In genomic region chr12:129179941-129180340, GRCh38 we compare ENCODE assay signal across 8 cellular contexts.
"Had no signal": no experiment of that assay in that cellular context is flagged by ENCODE, and none has a peak within 500 bp of the region (broad histone marks: within the 10 kb centered on the region; RNA-seq: fewer than 3 reads in every experiment).

No MANE protein-coding gene starts in this region.

- H3K36me3 ChIP-seq: HAP-1 had no signal

- H3K4me1 ChIP-seq: HAP-1 had no signal

- ATAC-seq: HCT116, HepG2 had no signal

- H3K4me3 ChIP-seq: GM23248, HAP-1 had no signal

- H3K9me3 ChIP-seq: HAP-1 had no signal

- H3K27ac ChIP-seq: GM23248, HL-60 had no signal

- DNase-seq: GM23248, GOT3, H7, HFFc6 had no signal
